9 cellular contexts compared by ENCODE assay signal in the genomic region with DNA sequence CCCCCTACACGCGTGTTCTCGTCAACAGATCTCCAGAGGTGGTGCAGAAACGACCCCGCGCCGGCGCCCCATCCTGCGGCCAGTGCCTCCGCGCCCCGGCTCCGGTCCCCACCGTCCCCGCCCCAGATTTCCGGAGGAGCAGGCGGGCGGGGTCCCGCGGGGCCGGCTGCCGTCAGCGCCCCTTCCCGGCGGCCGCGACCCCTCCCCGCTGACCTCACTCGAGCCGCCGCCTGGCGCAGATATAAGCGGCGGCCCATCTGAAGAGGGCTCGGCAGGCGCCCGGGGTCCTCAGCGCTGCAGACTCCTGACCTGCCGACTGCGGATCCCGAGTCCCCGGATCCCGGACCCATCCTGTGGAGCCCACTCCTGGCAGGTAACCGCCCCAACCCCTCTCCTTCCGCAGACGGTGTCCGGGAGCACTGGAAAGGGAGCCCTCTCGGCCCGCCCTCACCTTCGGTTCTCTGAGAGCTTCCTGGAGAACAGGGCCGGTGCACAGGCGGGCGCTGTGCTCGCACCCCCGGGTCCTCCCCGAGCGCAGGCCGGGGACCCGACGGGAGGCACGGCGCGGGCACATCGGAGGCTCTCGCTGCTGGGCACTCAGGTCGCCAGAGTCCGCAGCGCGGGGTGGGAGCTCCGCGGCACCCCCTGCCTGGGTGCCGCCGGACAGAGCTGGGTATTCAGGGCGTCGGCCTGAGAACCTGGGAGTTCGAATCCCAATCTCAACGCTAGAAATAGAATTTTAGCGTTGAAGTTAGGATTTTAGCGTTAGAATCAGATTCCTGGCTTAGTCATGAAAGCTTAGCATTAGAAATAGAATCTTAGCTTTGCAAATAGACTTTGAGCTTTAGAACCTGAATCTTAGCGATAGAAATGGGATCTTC. TPM values are rescaled to one million over a fixed set of nuclear protein-coding genes. Genes with fewer than 3 reads are reported as not detected.
A peak's percentile ranks its signal among the peaks of the same experiment; 100 is the strongest.
DNase-seq lines count a peak whose midpoint lies in the region; ATAC-seq, FAIRE-seq and TF ChIP-seq lines count a peak whose summit lies in the region.
"Had no signal": no experiment of that assay in that cellular context is flagged by ENCODE, and none has a peak within 500 bp of the region (broad histone marks: within the 10 kb centered on the region; RNA-seq: fewer than 3 reads in every experiment).

A gene with protein sequence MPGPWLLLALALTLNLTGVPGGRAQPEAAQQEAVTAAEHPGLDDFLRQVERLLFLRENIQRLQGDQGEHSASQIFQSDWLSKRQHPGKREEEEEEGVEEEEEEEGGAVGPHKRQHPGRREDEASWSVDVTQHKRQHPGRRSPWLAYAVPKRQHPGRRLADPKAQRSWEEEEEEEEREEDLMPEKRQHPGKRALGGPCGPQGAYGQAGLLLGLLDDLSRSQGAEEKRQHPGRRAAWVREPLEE (plus strand): TSS at position 270 of the 881 bp plus-strand sequence. CDS start 1,097 bp downstream, outside the sequence.

- no peaks in the 10 kb centered on the region for H3K9me3 Mint-ChIP-seq in nephron progenitor cell

- FAIRE-seq in GM19239 (lab: Jason Lieb, UNC), result no peak

- no peaks in the 10 kb centered on the region for H3K9me3 ChIP-seq in BE2C

- H3K4me3 Mint-ChIP-seq in nephron progenitor cell, result peak within 1 kb of the TSS; percentile 83

- no peak for DNase-seq in BE2C
- peak; percentile 87 for DNase-seq in H7
- DNase-seq in ecto neural progenitor cell (ENCODE audit: low spot score), result peak; percentile 61
- DNase-seq in nephron progenitor cell, result peak; percentile 68
- DNase-seq in GM19239 (ENCODE audit: insufficient read length, low spot score), result no peak
- no peak for DNase-seq in midbrain (lab: John Stamatoyannopoulos, UW)
- DNase-seq: NCI-H2081 treated with DMSO at 0.1 percent for 48 hours had no signal

- peaks cover 76% of the 10 kb centered on the region for H3K27me3 Mint-ChIP-seq in nephron progenitor cell (ENCODE audit: low read depth, poor library complexity)

- no peaks in the 10 kb centered on the region for H3K36me3 Mint-ChIP-seq in nephron progenitor cell (ENCODE audit: low read depth)

- ATAC-seq in GM18520 (IDR thresholded peaks at IDR 0.05; ENCODE audit: unreplicated experiment) (no peak), GM18517 (IDR thresholded peaks at IDR 0.05; ENCODE audit: unreplicated experiment) (no peak)

- H3K36me3 ChIP-seq in BE2C (no peaks in the 10 kb centered on the region), H7 (replicated peaks; ENCODE audit: control insufficient read depth, insufficient read depth, low read length) (no peaks in the 10 kb centered on the region)

- H3K4me3 ChIP-seq in BE2C (ENCODE audit: low read depth, low read length) (peak within 1 kb of the TSS; percentile 32), H7 (ENCODE audit: insufficient read depth, low read depth, low read length) (peak within 1 kb of the TSS; percentile 32)

- peak within 1 kb of the TSS; percentile 27 for H3K27ac Mint-ChIP-seq in nephron progenitor cell

- H3K4me1 Mint-ChIP-seq in nephron progenitor cell, result peaks cover 47% of the 10 kb centered on the region

- H3K27me3 ChIP-seq in BE2C (peaks cover 37% of the 10 kb centered on the region), H7 (ENCODE audit: control insufficient read depth, insufficient read depth, low read length) (peaks cover 82% of the 10 kb centered on the region)

- TF ChIP-seq CTCF in BE2C (IDR thresholded peaks at IDR 0.05; ENCODE audit: low read depth, low read length) (no peak), nephron progenitor cell (IDR thresholded peaks at IDR 0.05) (no peak)

- H3K4me1 ChIP-seq in BE2C, result no peaks in the 10 kb centered on the region; the same call in 1 of the 2 replicates

RNA-seq across cellular contexts. Expression of the gene that starts here (rescaled TPM):
- polyA plus RNA-seq in BE2C (2012; ENCODE audit: insufficient read depth, insufficient read length, low read depth), result not detected
- total RNA-seq in H7 (2014; rRNA removed; shearing (Covaris generic)), result 0.41 and 0.59 TPM in 2 replicates

Comparison
In these comparisons a context has a peak if more than half of its experiments do, and no peak if none do; other contexts are left out.
1. Peak in DNase-seq and H3K4me3 ChIP-seq in H7; RNA of the gene not detected or under 1 TPM.
2. DNase-seq: peak in ecto neural progenitor cell (single experiment) and nephron progenitor cell (single experiment); none in BE2C (single experiment), GM19239 (single experiment) and midbrain (single experiment).